Comparison of ENCODE assay signal across 13 cellular contexts in genomic region chr14:33230016-33230415, GRCh38.
"Had no signal": no experiment of that assay in that cellular context is flagged by ENCODE, and none has a peak within 500 bp of the region (broad histone marks: within the 10 kb centered on the region; RNA-seq: fewer than 3 reads in every experiment).

No MANE protein-coding gene starts in this region.

- H3K4me3 ChIP-seq: adrenal gland, cardiac muscle cell, sigmoid colon, spleen, upper lobe of right lung had no signal

- H3K9ac ChIP-seq: parathyroid adenoma had no signal

- DNase-seq: activated CD4-positive, alpha-beta T cell treated with anti-CD3 and anti-CD28 coated beads, Interleukin-2, amount 50 U/mL, for 4 hours; activated gamma-delta T cell; endodermal cell; naive thymus-derived CD8-positive, alpha-beta T cell; sigmoid colon; spleen; stimulated activated CD4-positive, alpha-beta T cell treated with anti-CD3 and anti-CD28 coated beads, Interleukin-4, amount 100 ng/mL, for 4 hours; upper lobe of right lung had no signal

- H3K79me2 ChIP-seq: parathyroid adenoma had no signal

- ATAC-seq: activated naive CD4-positive, alpha-beta T cell treated with anti-CD3 and anti-CD28 coated beads, Interleukin-2, amount 50 U/mL, for 72 hours; naive thymus-derived CD8-positive, alpha-beta T cell; stimulated activated memory B cell treated with anti-CD40 and anti-IgM and Interleukin-4, amounts not matched to agents 10 μg/mL and 1 μg/mL and 100 μg/mL, for 72 hours; upper lobe of right lung had no signal

- H3K27ac ChIP-seq: adrenal gland, cardiac muscle cell, parathyroid adenoma, sigmoid colon, spleen, upper lobe of right lung had no signal

- H3K36me3 ChIP-seq: adrenal gland, cardiac muscle cell, sigmoid colon, spleen, upper lobe of right lung had no signal

- H3K27me3 ChIP-seq: adrenal gland, cardiac muscle cell, sigmoid colon, spleen, upper lobe of right lung had no signal

- H3K4me1 ChIP-seq: adrenal gland, parathyroid adenoma, spleen, upper lobe of right lung had no signal

- H3K9me3 ChIP-seq: adrenal gland, sigmoid colon, spleen, upper lobe of right lung had no signal

- H2AFZ ChIP-seq: parathyroid adenoma had no signal
